In the genomic region with DNA sequence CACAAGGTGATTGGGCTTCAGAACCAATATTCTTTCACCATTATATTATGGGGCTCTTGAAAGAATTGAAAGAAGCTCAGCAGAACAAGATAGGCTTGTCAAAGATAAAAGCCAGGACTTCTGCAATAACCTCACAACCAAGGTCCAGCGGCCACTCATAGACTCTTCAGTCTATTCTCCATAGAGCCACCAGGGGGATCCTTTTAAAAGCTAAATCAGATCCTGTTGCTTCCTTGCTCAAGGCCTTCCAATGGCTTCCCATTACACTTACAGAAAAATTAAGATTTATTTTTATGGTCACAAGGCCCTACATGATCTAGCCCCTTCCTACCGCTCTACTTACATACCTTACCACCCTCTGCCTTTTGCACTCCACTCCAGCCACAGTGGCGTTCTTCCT, we compare ENCODE assay signal across 8 cellular contexts.
DNase-seq lines count a peak whose midpoint lies in the region; ATAC-seq and TF ChIP-seq lines count a peak whose summit lies in the region.
"Had no signal": no experiment of that assay in that cellular context is flagged by ENCODE, and none has a peak within 500 bp of the region (broad histone marks: within the 10 kb centered on the region; RNA-seq: fewer than 3 reads in every experiment).

No MANE protein-coding gene starts in this region.

- TF ChIP-seq CTCF in HFF-Myc (IDR thresholded peaks at IDR 0.05; ENCODE audit: low read depth, low read length, missing control alignments): peak; percentile 9
- TF ChIP-seq CTCF in Panc1 (IDR thresholded peaks at IDR 0.05): peak; percentile 42
- no peak for TF ChIP-seq CTCF in liver (IDR thresholded peaks at IDR 0.05; ENCODE audit: low read depth, low read length, missing input control)

- H3K27me3 ChIP-seq in Panc1 (ENCODE audit: control insufficient read depth, insufficient read depth, low read length) (no peaks in the 10 kb centered on the region), liver (ENCODE audit: control insufficient read depth in 4 of 4, insufficient read depth in 4 of 4, low read length in 3 of 4) (no peaks in the 10 kb centered on the region)

- H3K9me3 ChIP-seq in Panc1 (ENCODE audit: control insufficient read depth, insufficient read depth, low read depth, low read length): no peaks in the 10 kb centered on the region
- H3K9me3 ChIP-seq in liver (ENCODE audit: control insufficient read depth in 4 of 4, low read length in 3 of 4): no peaks in the 10 kb centered on the region

- peak; percentile 5 to 19 for TF ChIP-seq RAD21 in liver (IDR thresholded peaks at IDR 0.05)

- H3K4me3 ChIP-seq in HFF-Myc (replicated peaks; ENCODE audit: low read depth, low read length) (no peak overlapping the region), Panc1 (ENCODE audit: low read depth in 2 of 2, low read length in 2 of 2) (no peak overlapping the region), liver (ENCODE audit: low read depth in 1 of 3, low read length in 3 of 3) (no peak overlapping the region)

- ATAC-seq in Panc1 (no peak), GM18909 (IDR thresholded peaks at IDR 0.05; ENCODE audit: poor library complexity, unreplicated experiment) (no peak), GM18511 (IDR thresholded peaks at IDR 0.05; ENCODE audit: unreplicated experiment) (no peak)

- H3K36me3 ChIP-seq in Panc1 (ENCODE audit: control insufficient read depth, insufficient read depth, low read length) (no peaks in the 10 kb centered on the region), liver (ENCODE audit: control insufficient read depth in 4 of 4, insufficient read depth in 3 of 4, low read depth in 1 of 4, low read length in 3 of 4) (no peaks in the 10 kb centered on the region)

- no peak overlapping the region for H3K9ac ChIP-seq in liver (ENCODE audit: low read depth in 1 of 2, low read length in 2 of 2)

- intact Hi-C loops in Panc1 (cut with micrococcal nuclease; ENCODE audit: unreplicated experiment): no loop called here

- POLR2A ChIA-PET in Panc1 (lab: Charles Lee): no interaction called here

- CTCF ChIA-PET in Panc1 (lab: Charles Lee): no interaction called here

- DNase-seq in ELR (ENCODE audit: low read depth) (peak; percentile 39), HFF-Myc (ENCODE audit: extremely low read depth, low read depth) (no peak), Panc1 (ENCODE audit: low read depth, low spot score) (no peak)
- no peak for DNase-seq in activated CD4-positive, alpha-beta T cell treated with anti-CD3 and anti-CD28 coated beads for 1 hour
- DNase-seq: activated CD4-positive, alpha-beta T cell treated with anti-CD3 and anti-CD28 coated beads, Interleukin-2, amount 50 U/mL, for 1 hour had no signal

- H3K27ac ChIP-seq in Panc1 (ENCODE audit: low read length) (no peak overlapping the region), liver (ENCODE audit: low read depth in 1 of 2, low read length in 2 of 2) (no peak overlapping the region)

- WGBS in liver: 91% methylated on average over 3 of the region's 3 CpGs

- H3K4me1 ChIP-seq in Panc1 (ENCODE audit: control insufficient read depth, insufficient read depth, low read length) (no peaks in the 10 kb centered on the region), liver (ENCODE audit: control insufficient read depth in 4 of 4, insufficient read depth in 4 of 4, low read length in 3 of 4) (no peaks in the 10 kb centered on the region)

- BruUV-seq in Panc1 (replicated peaks; lab: Mats Ljungman, UMichigan): no TSS peak

- in situ Hi-C loops in Panc1 (cut with HindIII; ENCODE audit: low pct_unique_long_range_greater_than_20kb, low sequenced_read_pairs): no loop called here

TF ChIP-seq in liver, 16 proteins besides CTCF, POLR2A, EP300 and RAD21:
- TF ChIP-seq, protein P1, sequence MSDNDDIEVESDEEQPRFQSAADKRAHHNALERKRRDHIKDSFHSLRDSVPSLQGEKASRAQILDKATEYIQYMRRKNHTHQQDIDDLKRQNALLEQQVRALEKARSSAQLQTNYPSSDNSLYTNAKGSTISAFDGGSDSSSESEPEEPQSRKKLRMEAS (IDR thresholded peaks at IDR 0.05): no peak
- TF ChIP-seq ZBTB33 (IDR thresholded peaks at IDR 0.05) (no peak), NR2F2 (IDR thresholded peaks at IDR 0.05) (no peak), FOXA1 (IDR thresholded peaks at IDR 0.05) (no peak), ATF3 (IDR thresholded peaks at IDR 0.05) (no peak), YY1 (IDR thresholded peaks at IDR 0.05) (no peak), FOXA2 (IDR thresholded peaks at IDR 0.05) (no peak), EGR1 (IDR thresholded peaks at IDR 0.05; ENCODE audit: low read depth in 2 of 2) (no peak), RXRA (IDR thresholded peaks at IDR 0.05) (no peak), TAF1 (conservative IDR thresholded peaks at IDR 0.05) (no peak), HNF4G (IDR thresholded peaks at IDR 0.05) (no peak), REST (IDR thresholded peaks at IDR 0.05) (no peak)
